In the genomic region with DNA sequence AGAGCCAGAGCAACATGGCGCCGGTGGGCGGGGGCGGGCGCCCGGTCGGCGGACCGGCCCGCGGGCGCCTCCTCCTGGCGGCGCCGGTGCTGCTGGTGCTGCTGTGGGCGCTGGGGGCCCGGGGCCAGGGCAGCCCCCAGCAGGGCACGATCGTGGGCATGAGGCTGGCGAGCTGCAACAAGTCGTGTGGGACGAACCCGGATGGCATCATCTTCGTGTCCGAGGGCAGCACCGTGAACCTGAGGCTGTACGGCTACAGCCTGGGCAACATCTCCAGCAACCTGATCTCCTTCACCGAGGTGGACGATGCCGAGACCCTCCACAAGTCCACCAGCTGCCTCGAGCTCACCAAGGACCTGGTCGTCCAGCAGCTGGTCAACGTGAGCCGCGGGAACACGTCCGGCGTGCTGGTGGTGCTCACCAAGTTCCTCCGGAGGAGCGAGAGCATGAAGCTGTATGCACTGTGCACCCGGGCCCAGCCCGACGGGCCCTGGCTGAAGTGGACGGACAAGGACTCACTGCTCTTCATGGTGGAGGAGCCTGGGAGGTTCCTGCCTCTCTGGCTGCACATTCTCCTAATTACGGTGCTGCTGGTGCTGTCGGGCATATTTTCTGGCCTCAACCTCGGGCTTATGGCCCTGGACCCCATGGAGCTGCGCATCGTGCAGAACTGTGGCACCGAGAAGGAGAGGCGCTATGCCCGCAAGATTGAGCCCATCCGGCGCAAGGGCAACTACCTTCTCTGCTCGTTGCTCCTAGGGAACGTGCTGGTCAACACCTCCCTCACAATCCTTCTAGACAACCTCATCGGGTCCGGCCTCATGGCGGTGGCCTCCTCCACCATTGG, we compare ENCODE assay signal across 8 cellular contexts. TPM values are rescaled to one million over a fixed set of nuclear protein-coding genes. Genes with fewer than 3 reads are reported as not detected.
DNase-seq lines count a peak whose midpoint lies in the region; ATAC-seq and TF ChIP-seq lines count a peak whose summit lies in the region.

No MANE protein-coding gene starts in this region.

- peak; percentile 11 for ATAC-seq in HG03196 (IDR thresholded peaks at IDR 0.05; ENCODE audit: unreplicated experiment)
- ATAC-seq in activated CD4-positive, CD25-positive, alpha-beta regulatory T cell treated with anti-CD3 and anti-CD28 coated beads, Interleukin-2, amount 50 U/mL, for 24 hours, result peak; percentile 75 to 80

- intact Hi-C loops in ovary (cut with DNase I), result loop anchor here in 2 of 4 donors (2.0 to 10.0 kb wide), 3 partner anchors 20 to 216 kb away; a partner anchor contains a TSS

- no peaks in the 10 kb centered on the region for H3K27me3 ChIP-seq in ovary

- in situ Hi-C loops in ACHN (cut with HindIII; ENCODE audit: low pct_ligation_motif_present, low pct_unique_long_range_greater_than_20kb, low sequenced_read_pairs), result no loop called here

- H3K27ac ChIP-seq in ovary, result peak overlapping the region; percentile 57 to 70

- no peaks in the 10 kb centered on the region for H3K9me3 ChIP-seq in ovary

- WGBS in ovary, 3 donors, result 25 to 37% (median 26%) methylated on average over 40 to 59 of the region's 59 CpGs

- TF ChIP-seq CTCF in GM12874 (IDR thresholded peaks at IDR 0.05; ENCODE audit: insufficient read depth, low read depth, low read length) (peak; percentile 79), fibroblast of the aortic adventitia (IDR thresholded peaks at IDR 0.05; ENCODE audit: insufficient read depth, low read length) (no peak), ovary (IDR thresholded peaks at IDR 0.05) (peak in 2 of 3 donors; percentile 61 to 66)

- no peak for TF ChIP-seq POLR2A in ovary (IDR thresholded peaks at IDR 0.05)

- no peaks in the 10 kb centered on the region for H3K36me3 ChIP-seq in ovary

- H3K4me1 ChIP-seq in ovary (ENCODE audit: insufficient read depth), result peaks cover 17% of the 10 kb centered on the region

- DNase-seq in ACHN, result peak; percentile 30
- DNase-seq in fibroblast of the aortic adventitia (ENCODE audit: low read depth), result peak; percentile 34
- DNase-seq in ovary, result peak in 3 of 5 donors; percentile 36 to 52 (median 50)
- no peak for DNase-seq in NCI-H2171 (lab: John Stamatoyannopoulos, UW)
- no peak for DNase-seq in putamen (ENCODE audit: low spot score)

- H3K4me3 ChIP-seq in fibroblast of the aortic adventitia (ENCODE audit: low read depth, low read length) (peak overlapping the region; percentile 88), ovary (peak overlapping the region; percentile 70)

- TF ChIP-seq EP300 in ovary (IDR thresholded peaks at IDR 0.05), result no peak

RNA-seq across cellular contexts. Expression of a gene that starts 0.5 kb away (rescaled TPM):
- total RNA-seq in fibroblast of the aortic adventitia (ENCODE audit: low replicate concordance) (2.4 and 3.8 TPM in 2 replicates), ovary (1 to 10 TPM; 3.9 to 8.3 (median 7.0) TPM)
- 1 to 10 TPM; 2.7 to 7.1 TPM for polyA plus RNA-seq in ovary

RNA-seq across cellular contexts. Expression of a gene that starts 21.3 kb away (rescaled TPM):
- total RNA-seq in fibroblast of the aortic adventitia (ENCODE audit: low replicate concordance) (9.5 and 12.2 TPM in 2 replicates), ovary (10 to 100 TPM; 14.8 to 29.4 (median 22.5) TPM)
- polyA plus RNA-seq in ovary, result 10 to 100 TPM; 23.1 to 41.6 TPM

RNA-seq across cellular contexts. Expression of a gene that starts 54.9 kb away (rescaled TPM):
- total RNA-seq in fibroblast of the aortic adventitia (ENCODE audit: low replicate concordance), result 2.2 and 6.9 TPM in 2 replicates
- 10 to 100 TPM; 13.0 to 23.1 (median 18.6) TPM for total RNA-seq in ovary
- polyA plus RNA-seq in ovary, result 10 to 100 TPM; 13.1 to 14.0 TPM

Comparison
In these comparisons a context has a peak if more than half of its experiments do, and no peak if none do; other contexts are left out.
1. DNase-seq: peak in ACHN (single experiment), fibroblast of the aortic adventitia (single experiment) and ovary (3 of 5); none in NCI-H2171 (single experiment) and putamen (single experiment).